20 cellular contexts compared by ENCODE assay signal in genomic region chr3:30114918-30115317, GRCh38.
"Had no signal": no experiment of that assay in that cellular context is flagged by ENCODE, and none has a peak within 500 bp of the region (broad histone marks: within the 10 kb centered on the region; RNA-seq: fewer than 3 reads in every experiment).

No MANE protein-coding gene starts in this region.

- DNase-seq: cortex of kidney; dorsolateral prefrontal cortex; effector CD8-positive, alpha-beta T cell; heart right ventricle; hypothalamus; islet precursor cell; left ventricle myocardium inferior; naive thymus-derived CD8-positive, alpha-beta T cell; posterior cingulate gyrus; spleen; stimulated activated CD4-positive, alpha-beta T cell treated with anti-CD3 and anti-CD28 coated beads, Interleukin-15, amount 100 ng/mL, for 24 hours; stimulated activated CD4-positive, alpha-beta T cell treated with anti-CD3 and anti-CD28 coated beads, Interleukin-1b, Interleukin-23, amount 100 ng/mL, for 48 hours; stimulated activated CD4-positive, alpha-beta T cell treated with anti-CD3 and anti-CD28 coated beads, Interleukin-4, amount 100 ng/mL, for 4 hours; stimulated activated naive B cell treated with anti-CD40 and anti-IgM and Interleukin-4, amounts not matched to agents 10 μg/mL and 1 μg/mL and 100 μg/mL, for 72 hours; stimulated activated naive CD8-positive, alpha-beta T cell treated with anti-CD3 and anti-CD28 coated beads, Interleukin-15, amount 100 ng/mL, for 72 hours; testis; upper lobe of right lung had no signal

- H3K4me3 ChIP-seq: dorsolateral prefrontal cortex, heart right ventricle, left ventricle myocardium inferior, spleen, testis, tibial nerve, upper lobe of right lung, vagina had no signal

- ATAC-seq: heart right ventricle; naive thymus-derived CD8-positive, alpha-beta T cell; sciatic nerve; stimulated activated naive B cell treated with anti-CD40 and anti-IgM and Interleukin-4, amounts not matched to agents 10 μg/mL and 1 μg/mL and 100 μg/mL, for 72 hours; stimulated activated naive CD8-positive, alpha-beta T cell treated with anti-CD3 and anti-CD28 coated beads, Interleukin-15, amount 100 ng/mL, for 72 hours; upper lobe of right lung had no signal
